In genomic region chr20:45368221-45368980, GRCh38 we compare ENCODE assay signal across 11 cellular contexts. TPM values are rescaled to one million over a fixed set of nuclear protein-coding genes. Genes with fewer than 3 reads are reported as not detected.
DNase-seq lines count a peak whose midpoint lies in the region; ATAC-seq and TF ChIP-seq lines count a peak whose summit lies in the region.
"Had no signal": no experiment of that assay in that cellular context is flagged by ENCODE, and none has a peak within 500 bp of the region (broad histone marks: within the 10 kb centered on the region; RNA-seq: fewer than 3 reads in every experiment).

No MANE protein-coding gene starts in this region.

- H3K4me2 ChIP-seq in neuronal stem cell (ENCODE audit: insufficient read depth, low read length, poor library complexity, severe bottlenecking), result no peak overlapping the region

- peak; percentile 96 for DNase-seq in NOMO-1 treated with DMSO at 0.1 percent for 48 hours (lab: John Stamatoyannopoulos, UW; ENCODE audit: unreplicated experiment)
- DNase-seq in left lung, result peak in 1 of 2 donors; percentile 55
- DNase-seq in stimulated activated CD4-positive, alpha-beta T cell treated with anti-CD3 and anti-CD28 coated beads, Interleukin-1b, Interleukin-23, amount 100 ng/mL, for 48 hours, result no peak
- DNase-seq in neuronal stem cell (ENCODE audit: low spot score), result no peak
- no peak for DNase-seq in NCI-H446 treated with DMSO at 0.1 percent for 48 hours (lab: John Stamatoyannopoulos, UW)
- DNase-seq in inferior parietal cortex (ENCODE audit: extremely low spot score), result no peak

- no peak overlapping the region for H2BK120ac ChIP-seq in neuronal stem cell (ENCODE audit: low read depth, low read length)

- peaks cover 0 to 29% of the 10 kb centered on the region in 2 donors for H3K36me3 ChIP-seq in left lung
- peaks cover 20 to 41% of the 10 kb centered on the region in 2 donors for H3K36me3 ChIP-seq in neuronal stem cell (replicated peaks in 1 of 2; ENCODE audit: control insufficient read depth in 2 of 2, insufficient read depth in 2 of 2, low read length in 2 of 2)

- no peak overlapping the region for H2AK5ac ChIP-seq in neuronal stem cell (ENCODE audit: low read depth, low read length)

- H3K18ac ChIP-seq in neuronal stem cell (ENCODE audit: low read length), result no peak overlapping the region

- no peak overlapping the region for H2BK12ac ChIP-seq in neuronal stem cell (ENCODE audit: low read length)

- H2AFZ ChIP-seq in neuronal stem cell (ENCODE audit: low read length), result no peak overlapping the region

- H3K9me3 ChIP-seq in left lung, result no peaks in the 10 kb centered on the region
- H3K9me3 ChIP-seq in neuronal stem cell (replicated peaks in 1 of 2; ENCODE audit: control insufficient read depth in 2 of 2, insufficient read depth in 1 of 2, low read depth in 1 of 2, low read length in 2 of 2), result no peaks in the 10 kb centered on the region
- H3K9me3 ChIP-seq: right lobe of liver had no signal

- peaks cover 2% of the 10 kb centered on the region for H3K79me1 ChIP-seq in neuronal stem cell (ENCODE audit: low read depth, low read length)

- H3K9ac ChIP-seq in neuronal stem cell (ENCODE audit: low read depth, low read length, poor library complexity), result no peak overlapping the region

- ATAC-seq in GM18861 (IDR thresholded peaks at IDR 0.05; ENCODE audit: unreplicated experiment) (peak; percentile 64), HG02763 (IDR thresholded peaks at IDR 0.05; ENCODE audit: unreplicated experiment) (peak; percentile 73), left lung (peak; percentile 6)

- peak overlapping the region in 1 of 2 donors; percentile 66 for H3K27ac ChIP-seq in left lung
- no peak overlapping the region for H3K27ac ChIP-seq in neuronal stem cell (replicated peaks; ENCODE audit: low read length)
- H3K27ac ChIP-seq: right lobe of liver had no signal

- no peak for TF ChIP-seq CTCF in left lung (IDR thresholded peaks at IDR 0.05)

- no peak overlapping the region for H2BK15ac ChIP-seq in neuronal stem cell (ENCODE audit: low read length)

- H3K27me3 ChIP-seq in left lung (no peaks in the 10 kb centered on the region), neuronal stem cell (ENCODE audit: control insufficient read depth in 3 of 3, insufficient read depth in 3 of 3, low read depth in 1 of 3, low read length in 3 of 3) (peaks cover 0 to 6% (median 0%) of the 10 kb centered on the region in 3 experiments)
- H3K27me3 ChIP-seq: right lobe of liver had no signal

- no peak overlapping the region for H4K91ac ChIP-seq in neuronal stem cell (ENCODE audit: low read depth, low read length, poor library complexity)

- no peak overlapping the region for H2BK5ac ChIP-seq in neuronal stem cell (ENCODE audit: low read length)

- H3K23ac ChIP-seq in neuronal stem cell (ENCODE audit: low read depth, low read length, poor library complexity), result no peak overlapping the region

- H3K4me1 ChIP-seq in left lung (peaks cover 13 to 66% of the 10 kb centered on the region in 2 donors), neuronal stem cell (ENCODE audit: control insufficient read depth in 2 of 2, insufficient read depth in 1 of 2, low read depth in 1 of 2, low read length in 2 of 2) (peaks cover 5 to 8% of the 10 kb centered on the region in 2 donors)

- H3K4ac ChIP-seq in neuronal stem cell (ENCODE audit: low read length), result no peak overlapping the region

- no peak overlapping the region for H3K14ac ChIP-seq in neuronal stem cell (ENCODE audit: low read length)

- WGBS in neuronal stem cell (ENCODE audit: extremely low coverage in 2 of 2, insufficient read length in 2 of 2, insufficient replicate concordance in 1 of 2), 2 donors, result no CpG with 5 or more reads among the region's 6 CpGs

- no peak overlapping the region for H3K4me3 ChIP-seq in left lung
- no peak overlapping the region for H3K4me3 ChIP-seq in neuronal stem cell (ENCODE audit: low read length in 2 of 2)
- H3K4me3 ChIP-seq: right lobe of liver had no signal

- no peak overlapping the region for H4K8ac ChIP-seq in neuronal stem cell (ENCODE audit: low read depth, low read length)

- intact Hi-C loops in left lung (cut with DNase I), result no loop called here

RNA-seq across cellular contexts. Expression of gene SYS1, which starts 5.4 kb away (rescaled TPM):
- total RNA-seq in left lung, result 10 to 100 TPM; 44.3 to 48.8 TPM
- polyA plus RNA-seq in neuronal stem cell (2013, experiment 1 of 2), result 16.8 TPM
- polyA plus RNA-seq in neuronal stem cell (2013, experiment 2 of 2), result 16.4 TPM

RNA-seq across cellular contexts. Expression of gene TP53TG5, which starts 9.7 kb away (rescaled TPM):
- under 1 TPM in 1 of 2 donors, not detected in 1; 0.44 TPM for total RNA-seq in left lung
- 0.25 TPM for polyA plus RNA-seq in neuronal stem cell (2013, experiment 1 of 2)
- 0.30 TPM for polyA plus RNA-seq in neuronal stem cell (2013, experiment 2 of 2)
- total RNA-seq: bronchial epithelial cell, HT1080, right lobe of liver had no signal

RNA-seq across cellular contexts. Expression of gene SDC4, which starts 20.2 kb away (rescaled TPM):
- total RNA-seq in left lung, result 100 to 1,000 TPM; 199 to 329 TPM
- polyA plus RNA-seq in neuronal stem cell (2013, experiment 1 of 2), result 13.8 TPM
- 15.1 TPM for polyA plus RNA-seq in neuronal stem cell (2013, experiment 2 of 2)

RNA-seq across cellular contexts. Expression of gene DBNDD2, which starts 39.7 kb away (rescaled TPM):
- 10 to 100 TPM; 53.1 to 66.4 TPM for total RNA-seq in left lung
- polyA plus RNA-seq in neuronal stem cell (2013, experiment 1 of 2), result 23.7 TPM
- polyA plus RNA-seq in neuronal stem cell (2013, experiment 2 of 2), result 21.4 TPM

RNA-seq across cellular contexts. Expression of gene PIGT, which starts 47.5 kb away (rescaled TPM):
- total RNA-seq in left lung, result 10 to 100 TPM; 85.7 to 90.9 TPM
- 50.8 TPM for polyA plus RNA-seq in neuronal stem cell (2013, experiment 1 of 2)
- 50.5 TPM for polyA plus RNA-seq in neuronal stem cell (2013, experiment 2 of 2)

Comparison
In these comparisons a context has a peak if more than half of its experiments do, and no peak if none do; other contexts are left out.
1. ATAC-seq: peak in every context shown above with its lines; median percentile 73 in HG02763; 64 in GM18861; 6 in left lung.